24 cellular contexts compared by ENCODE assay signal in genomic region chr10:48568546-48568945, GRCh38.
"Had no signal": no experiment of that assay in that cellular context is flagged by ENCODE, and none has a peak within 500 bp of the region (broad histone marks: within the 10 kb centered on the region; RNA-seq: fewer than 3 reads in every experiment).

No MANE protein-coding gene starts in this region.

- H3K4me3 ChIP-seq: K562 had no signal

- H3K4me2 ChIP-seq: KMS-11, SK-N-SH had no signal

- H3K9me3 Mint-ChIP-seq: IgD-negative memory B cell had no signal

- H3K36me3 Mint-ChIP-seq: IgD-negative memory B cell had no signal

- H3K9me3 ChIP-seq: SK-N-SH had no signal

- H3K27me3 Mint-ChIP-seq: IgD-negative memory B cell had no signal

- H3K4me3 Mint-ChIP-seq: IgD-negative memory B cell had no signal

- ATAC-seq: K562 had no signal

- DNase-seq: Kasumi-1, MV-4-11, NCI-H1092, NCI-H1105 treated with DMSO at 0.1 percent for 48 hours, NCI-H1417 treated with DMSO at 0.1 percent for 48 hours, NCI-H146, NCI-H1694 treated with DMSO at 0.1 percent for 48 hours, NCI-H1930, NCI-H2081, NCI-H2107, NCI-H2227 treated with DMSO at 0.1 percent for 48 hours, NCI-H446, NCI-H510A, NCI-H524 treated with DMSO at 0.1 percent for 48 hours, NCI-H69, NCI-H774, RPMI8226, SHP77, SK-N-SH, SW 1271 had no signal

- FAIRE-seq: K562, RCC 7860 had no signal

- H3K27ac ChIP-seq: KMS-11 had no signal

- H3K27ac Mint-ChIP-seq: IgD-negative memory B cell had no signal

- H3K9ac ChIP-seq: KMS-11, SK-N-SH had no signal
